Comparison of ENCODE assay signal across 8 cellular contexts in genomic region chr3:12995389-12996180, GRCh38.
DNase-seq lines count a peak whose midpoint lies in the region; ATAC-seq and TF ChIP-seq lines count a peak whose summit lies in the region.

No MANE protein-coding gene starts in this region.

- DNase-seq in NCI-H82 (lab: John Stamatoyannopoulos, UW), result peak; percentile 25
- no peak for DNase-seq in NCI-H82 treated with DMSO at 0.1 percent for 48 hours (lab: John Stamatoyannopoulos, UW; ENCODE audit: unreplicated experiment)
- DNase-seq in activated B cell treated with CpG ODN at 0.5 μM for 24 hours, result no peak
- DNase-seq in hepatocyte (ENCODE audit: low spot score), result no peak
- no peak for DNase-seq in stimulated activated naive B cell treated with anti-CD40 and anti-IgM and Interleukin-4, amounts not matched to agents 10 μg/mL and 1 μg/mL and 100 μg/mL, for 72 hours
- no peak for DNase-seq in COLO668 (lab: John Stamatoyannopoulos, UW; ENCODE audit: unreplicated experiment)

- intact Hi-C loops in activated B cell treated with CpG ODN at 0.5 μM for 24 hours (cut with micrococcal nuclease), result loop anchor here (1.0 to 5.0 kb wide), 7 partner anchors 16 to 93 kb away; partner anchors contain the start of gene IQSEC1

- no peak overlapping the region for H2AFZ ChIP-seq in hepatocyte

- H3K4me3 Mint-ChIP-seq in activated B cell treated with CpG ODN at 0.5 μM for 24 hours, result peak overlapping the region; percentile 89
- H3K4me3 Mint-ChIP-seq in stimulated activated naive B cell treated with anti-CD40 and anti-IgM and Interleukin-4, amounts not matched to agents 10 μg/mL and 1 μg/mL and 100 μg/mL, for 72 hours, result peak overlapping the region; percentile 86 to 87

- no peaks in the 10 kb centered on the region for H3K9me3 Mint-ChIP-seq in activated B cell treated with CpG ODN at 0.5 μM for 24 hours
- H3K9me3 Mint-ChIP-seq in stimulated activated naive B cell treated with anti-CD40 and anti-IgM and Interleukin-4, amounts not matched to agents 10 μg/mL and 1 μg/mL and 100 μg/mL, for 72 hours, result no peaks in the 10 kb centered on the region

- POLR2A ChIA-PET in activated B cell treated with CpG ODN at 0.5 μM for 24 hours (lab: Charles Lee), result interaction anchor here (0.7 to 5.5 kb wide), 11 partner anchors 8 to 457 kb away, joined by 3 to 65 read pairs (median 5); no protein-coding TSS in a partner anchor

- no peaks in the 10 kb centered on the region for H3K9me3 ChIP-seq in hepatocyte (ENCODE audit: low read depth)

- peaks cover 85% of the 10 kb centered on the region for H3K4me1 Mint-ChIP-seq in activated B cell treated with CpG ODN at 0.5 μM for 24 hours
- peaks cover 71 to 85% of the 10 kb centered on the region in 2 donors for H3K4me1 Mint-ChIP-seq in stimulated activated naive B cell treated with anti-CD40 and anti-IgM and Interleukin-4, amounts not matched to agents 10 μg/mL and 1 μg/mL and 100 μg/mL, for 72 hours

- no peaks in the 10 kb centered on the region for H3K79me2 ChIP-seq in hepatocyte

- no peaks in the 10 kb centered on the region for H3K36me3 ChIP-seq in hepatocyte (replicated peaks; ENCODE audit: insufficient read depth, low read depth)

- H3K4me3 ChIP-seq in hepatocyte, result no peak overlapping the region

- CTCF ChIA-PET in activated B cell treated with CpG ODN at 0.5 μM for 24 hours (lab: Charles Lee), result interaction anchor here (0.7 to 3.4 kb wide), 20 partner anchors 9 to 457 kb away, joined by 3 to 18 read pairs (median 4); no protein-coding TSS in a partner anchor

- H3K27ac Mint-ChIP-seq in activated B cell treated with CpG ODN at 0.5 μM for 24 hours, result peak overlapping the region; percentile 69
- peak overlapping the region; percentile 92 for H3K27ac Mint-ChIP-seq in stimulated activated naive B cell treated with anti-CD40 and anti-IgM and Interleukin-4, amounts not matched to agents 10 μg/mL and 1 μg/mL and 100 μg/mL, for 72 hours

- peaks cover 8% of the 10 kb centered on the region for H3K4me1 ChIP-seq in hepatocyte (ENCODE audit: insufficient read depth)

- H4K20me1 ChIP-seq in hepatocyte (ENCODE audit: insufficient read depth, poor library complexity, severe bottlenecking), result no peaks in the 10 kb centered on the region

- H3K4me2 ChIP-seq in hepatocyte, result peak overlapping the region; percentile 90

- ATAC-seq in activated B cell treated with CpG ODN at 0.5 μM for 24 hours (ENCODE audit: low read depth), result no peak
- no peak for ATAC-seq in stimulated activated naive B cell treated with anti-CD40 and anti-IgM and Interleukin-4, amounts not matched to agents 10 μg/mL and 1 μg/mL and 100 μg/mL, for 72 hours (replicated peaks)
- ATAC-seq in GM18511 (IDR thresholded peaks at IDR 0.05; ENCODE audit: unreplicated experiment), result no peak
- ATAC-seq in GM18519 (IDR thresholded peaks at IDR 0.05; ENCODE audit: low FRiP score, unreplicated experiment), result no peak

- peak overlapping the region; percentile 87 for H3K27ac ChIP-seq in hepatocyte

- no peaks in the 10 kb centered on the region for H3K27me3 Mint-ChIP-seq in activated B cell treated with CpG ODN at 0.5 μM for 24 hours
- no peaks in the 10 kb centered on the region for H3K27me3 Mint-ChIP-seq in stimulated activated naive B cell treated with anti-CD40 and anti-IgM and Interleukin-4, amounts not matched to agents 10 μg/mL and 1 μg/mL and 100 μg/mL, for 72 hours

- H3K36me3 Mint-ChIP-seq in activated B cell treated with CpG ODN at 0.5 μM for 24 hours (ENCODE audit: low read depth), result peaks cover 64% of the 10 kb centered on the region
- peaks cover 15 to 37% of the 10 kb centered on the region in 2 donors for H3K36me3 Mint-ChIP-seq in stimulated activated naive B cell treated with anti-CD40 and anti-IgM and Interleukin-4, amounts not matched to agents 10 μg/mL and 1 μg/mL and 100 μg/mL, for 72 hours

- TF ChIP-seq CTCF in activated B cell treated with CpG ODN at 0.5 μM for 24 hours (IDR thresholded peaks at IDR 0.05), result no peak
- TF ChIP-seq CTCF in hepatocyte (IDR thresholded peaks at IDR 0.05; ENCODE audit: poor library complexity), result no peak

- 74% methylated on average over 10 of the region's 10 CpGs for WGBS in hepatocyte (ENCODE audit: low lambda C conversion rate, missing lambda C conversion rate)

- no peaks in the 10 kb centered on the region for H3K27me3 ChIP-seq in hepatocyte

- no peaks in the 10 kb centered on the region for H3K9me2 ChIP-seq in hepatocyte (replicated peaks; ENCODE audit: insufficient read depth)
